ENCODE assay signal across 34 cellular contexts in genomic region chr5:86129009-86129408, GRCh38.
"Had no signal": no experiment of that assay in that cellular context is flagged by ENCODE, and none has a peak within 500 bp of the region (broad histone marks: within the 10 kb centered on the region; RNA-seq: fewer than 3 reads in every experiment).

No MANE protein-coding gene starts in this region.

- H3K27ac ChIP-seq: adrenal gland, ascending aorta, body of pancreas, brain microvascular endothelial cell, breast epithelium, cardiac muscle cell had no signal

- DNase-seq: activated effector memory CD4-positive, alpha-beta T cell treated with anti-CD3 and anti-CD28 coated beads, Interleukin-2, amount 50 U/mL, for 16 hours; activated effector memory CD4-positive, alpha-beta T cell treated with Interleukin-2 at 50 U/mL for 16 hours; activated gamma-delta T cell; activated gamma-delta T cell treated with Interleukin-2 at 50 U/mL for 16 hours; activated naive CD4-positive, alpha-beta T cell; activated naive CD4-positive, alpha-beta T cell treated with anti-CD3 and anti-CD28 coated beads for 36 hours; activated naive CD4-positive, alpha-beta T cell treated with anti-CD3 and anti-CD28 coated beads, Interleukin-2, amount 10 ng/mL, durations not matched to agents 7 days and 5 days; activated naive CD4-positive, alpha-beta T cell treated with anti-CD3 and anti-CD28 coated beads, Interleukin-2, amount 50 U/mL, for 16 hours; activated naive CD4-positive, alpha-beta T cell treated with Interleukin-2 at 50 U/mL for 16 hours; activated naive CD8-positive, alpha-beta T cell treated with anti-CD3 and anti-CD28 coated beads for 36 hours; activated naive CD8-positive, alpha-beta T cell treated with anti-CD3 and anti-CD28 coated beads, Interleukin-2, amount 10 ng/mL, durations not matched to agents 7 days and 5 days; activated naive CD8-positive, alpha-beta T cell treated with anti-CD3 and anti-CD28 coated beads, Interleukin-2, amount 50 U/mL, for 24 hours; activated T-cell treated with anti-CD3 and anti-CD28 coated beads, Interleukin-2, amount 50 U/mL, for 1 hour; activated T-cell treated with anti-CD3 and anti-CD28 coated beads, Interleukin-2, amount 50 U/mL, for 24 hours; activated T-cell treated with anti-CD3 and anti-CD28 coated beads, Interleukin-2, amount 50 U/mL, for 4 hours; activated T-cell treated with anti-CD3 and anti-CD28 coated beads, Interleukin-2, amount 50 U/mL, for 48 hours; activated T-cell treated with anti-CD3 and anti-CD28 coated beads, Interleukin-2, amount 50 U/mL, for 72 hours; adrenal gland; amniotic stem cell; amygdala; anterior cingulate cortex; aorta; body of pancreas; brain microvascular endothelial cell; caudate nucleus; central memory CD4-positive, alpha-beta T cell; cerebellar nuclear complex had no signal

- H3K27me3 ChIP-seq: adrenal gland, ascending aorta, body of pancreas, brain microvascular endothelial cell, breast epithelium, cardiac muscle cell had no signal

- ATAC-seq: activated naive CD4-positive, alpha-beta T cell treated with anti-CD3 and anti-CD28 coated beads, Interleukin-2, amount 50 U/mL, for 72 hours; activated naive CD8-positive, alpha-beta T cell treated with anti-CD3 and anti-CD28 coated beads, Interleukin-2, amount 50 U/mL, for 24 hours; activated T-cell treated with anti-CD3 and anti-CD28 coated beads, Interleukin-2, amount 50 U/mL, for 4 hours; activated T-cell treated with anti-CD3 and anti-CD28 coated beads, Interleukin-2, amount 50 U/mL, for 72 hours; activated T-helper 17 cell treated with anti-CD3 and anti-CD28 coated beads, Interleukin-2, amount 50 U/mL, for 72 hours; body of pancreas had no signal

- H3K4me3 ChIP-seq: adrenal gland, ascending aorta, body of pancreas, breast epithelium, cardiac muscle cell had no signal

- H3K36me3 ChIP-seq: adrenal gland, ascending aorta, brain microvascular endothelial cell, breast epithelium, cardiac muscle cell had no signal

- H3K4me1 ChIP-seq: adrenal gland, ascending aorta, body of pancreas, breast epithelium had no signal

- H3K9me3 ChIP-seq: adrenal gland, ascending aorta, body of pancreas, breast epithelium had no signal

- FAIRE-seq: astrocyte, bronchial epithelial cell had no signal
